20 cellular contexts compared by ENCODE assay signal in genomic region chr4:149404143-149404542, GRCh38.
A peak's percentile ranks its signal among the peaks of the same experiment; 100 is the strongest.
DNase-seq lines count a peak whose midpoint lies in the region; ATAC-seq, FAIRE-seq and TF ChIP-seq lines count a peak whose summit lies in the region.
"Had no signal": no experiment of that assay in that cellular context is flagged by ENCODE, and none has a peak within 500 bp of the region (broad histone marks: within the 10 kb centered on the region; RNA-seq: fewer than 3 reads in every experiment).

No MANE protein-coding gene starts in this region.

- no peak overlapping the region for H3K27ac Mint-ChIP-seq in CD4-positive, alpha-beta memory T cell
- H3K27ac Mint-ChIP-seq: CD8-positive, alpha-beta T cell; GM23338; H9 had no signal

- no peaks in the 10 kb centered on the region for H3K9me3 ChIP-seq in liver (ENCODE audit: control insufficient read depth in 4 of 4, low read length in 3 of 4)
- H3K9me3 ChIP-seq in HepG2 (ENCODE audit: low read length): peaks cover 37% of the 10 kb centered on the region
- no peaks in the 10 kb centered on the region for H3K9me3 ChIP-seq in CD4-positive, alpha-beta memory T cell (ENCODE audit: control insufficient read depth in 1 of 2, low read length in 2 of 2)

- POLR2A ChIA-PET in HepG2 (lab: Yijun Ruan, JAX): no interaction called here
- POLR2A ChIA-PET in CD4-positive, alpha-beta memory T cell (lab: Charles Lee; ENCODE audit: partially characterized antibody): no interaction called here

- H3K27me3 ChIP-seq in liver (ENCODE audit: control insufficient read depth in 4 of 4, insufficient read depth in 4 of 4, low read length in 3 of 4): no peaks in the 10 kb centered on the region
- H3K27me3 ChIP-seq in HepG2 (ENCODE audit: control insufficient read depth in 1 of 2, insufficient read depth in 2 of 2, low read length in 2 of 2): no peaks in the 10 kb centered on the region
- H3K27me3 ChIP-seq in CD4-positive, alpha-beta memory T cell (ENCODE audit: insufficient read depth, low read length): no peaks in the 10 kb centered on the region

- peaks cover 0 to 5% (median 2%) of the 10 kb centered on the region in 8 donors for H3K9me3 Mint-ChIP-seq in CD4-positive, alpha-beta memory T cell
- H3K9me3 Mint-ChIP-seq: GM23338, H9 had no signal

- H3K4me3 Mint-ChIP-seq in CD4-positive, alpha-beta memory T cell: no peak overlapping the region
- H3K4me3 Mint-ChIP-seq: CD8-positive, alpha-beta T cell; GM23338; H9 had no signal

- H3K27me3 Mint-ChIP-seq in CD4-positive, alpha-beta memory T cell: no peaks in the 10 kb centered on the region

- CTCF ChIA-PET in HepG2 (lab: Yijun Ruan, JAX; ENCODE audit: low intra/inter-chr PET ratio, low total read pairs): no interaction called here
- CTCF ChIA-PET in CD4-positive, alpha-beta memory T cell (lab: Charles Lee; ENCODE audit: partially characterized antibody): no interaction called here

- WGBS in liver: 30% methylated on average over 3 of the region's 3 CpGs
- WGBS in HepG2 (ENCODE audit: low lambda C conversion rate): 8% methylated on average over 3 of the region's 3 CpGs

- H2AFZ ChIP-seq in HepG2 (ENCODE audit: low read length): no peak overlapping the region
- H2AFZ ChIP-seq: GM23338 had no signal

- H3K4me3 ChIP-seq in liver (ENCODE audit: low read depth in 1 of 3, low read length in 3 of 3) (peak overlapping the region in 1 of 3 donors; percentile 23), HepG2 (replicated peaks in 1 of 3; ENCODE audit: insufficient read depth in 1 of 3, low read depth in 2 of 3, low read length in 3 of 3) (no peak overlapping the region)
- no peak overlapping the region for H3K4me3 ChIP-seq in CD4-positive, alpha-beta memory T cell (ENCODE audit: low read length in 2 of 2)
- H3K4me3 ChIP-seq: GM12878, GM23338 had no signal

- peaks cover 0 to 18% (median 12%) of the 10 kb centered on the region in 4 donors for H3K4me1 ChIP-seq in liver (ENCODE audit: control insufficient read depth in 4 of 4, insufficient read depth in 4 of 4, low read length in 3 of 4)
- no peaks in the 10 kb centered on the region for H3K4me1 ChIP-seq in HepG2 (ENCODE audit: insufficient read depth, low read length)
- H3K4me1 ChIP-seq in CD4-positive, alpha-beta memory T cell (ENCODE audit: insufficient read depth, low read length): no peaks in the 10 kb centered on the region

- FAIRE-seq in HepG2 (lab: Jason Lieb, UNC): no peak
- FAIRE-seq: A204.1, D721Med, GM12878, GM19239 had no signal

- no peak overlapping the region for H3K27ac ChIP-seq in liver (ENCODE audit: low read depth in 1 of 2, low read length in 2 of 2)
- H3K27ac ChIP-seq in HepG2 (ENCODE audit: extremely low read length, insufficient read depth, low read length): no peak overlapping the region
- H3K27ac ChIP-seq in CD4-positive, alpha-beta memory T cell (ENCODE audit: low read depth, low read length): no peak overlapping the region
- H3K27ac ChIP-seq: 22Rv1 had no signal

- BruUV-seq in HepG2 (replicated peaks; lab: Mats Ljungman, UMichigan): no TSS peak

- in situ Hi-C loops in HepG2 (cut with HindIII; ENCODE audit: extremely low pct_ligation_motif_present, low pct_unique_long_range_greater_than_20kb): no loop called here

- no peak for DNase-seq in HepG2 (ENCODE audit: low spot score)
- DNase-seq in left kidney (ENCODE audit: low read depth, low spot score): peak; percentile 1
- peak; percentile 43 for DNase-seq in renal cortical epithelial cell (ENCODE audit: low read depth)
- DNase-seq in CD4-positive, alpha-beta memory T cell: no peak
- DNase-seq: C1 segment of cervical spinal cord; CD8-positive, alpha-beta T cell; DMS 273 treated with DMSO at 0.1 percent for 48 hours; DMS79; EL; GDM1; H9 had no signal

- peak in 1 of 2 donors; percentile 27 for TF ChIP-seq RAD21 in liver (IDR thresholded peaks at IDR 0.05)
- no peak for TF ChIP-seq RAD21 in HepG2 (CRISPR knock-in tag; IDR thresholded peaks at IDR 0.05)

- H3K36me3 Mint-ChIP-seq in CD4-positive, alpha-beta memory T cell: no peaks in the 10 kb centered on the region
- H3K36me3 Mint-ChIP-seq: CD8-positive, alpha-beta T cell had no signal

- no peaks in the 10 kb centered on the region for H3K79me2 ChIP-seq in HepG2 (ENCODE audit: insufficient read depth, low read length)

- no peaks in the 10 kb centered on the region for H4K20me1 ChIP-seq in HepG2 (ENCODE audit: insufficient read depth, low read length)

- intact Hi-C loops in HepG2 (cut with micrococcal nuclease; ENCODE audit: unreplicated experiment): no loop called here
- intact Hi-C loops in CD4-positive, alpha-beta memory T cell (cut with micrococcal nuclease): no loop called here

- no peak overlapping the region for H3K4me2 ChIP-seq in HepG2 (ENCODE audit: low read depth, low read length)
- H3K4me2 ChIP-seq: GM23338 had no signal

- ATAC-seq in HepG2 (no peak), GM19452 (IDR thresholded peaks at IDR 0.05; ENCODE audit: unreplicated experiment) (no peak)
- ATAC-seq: CD8-positive, alpha-beta T cell; GM12878; GM23338; HCT116 had no signal

- H3K4me1 Mint-ChIP-seq in CD4-positive, alpha-beta memory T cell: no peaks in the 10 kb centered on the region
- H3K4me1 Mint-ChIP-seq: GM23338, H9 had no signal

- H3K36me3 ChIP-seq in liver (ENCODE audit: control insufficient read depth in 4 of 4, insufficient read depth in 3 of 4, low read depth in 1 of 4, low read length in 3 of 4): no peaks in the 10 kb centered on the region
- no peaks in the 10 kb centered on the region for H3K36me3 ChIP-seq in HepG2 (replicated peaks in 1 of 2; ENCODE audit: control insufficient read depth in 1 of 2, insufficient read depth in 2 of 2, low read length in 2 of 2)
- H3K36me3 ChIP-seq in CD4-positive, alpha-beta memory T cell (ENCODE audit: insufficient read depth, low read length): no peaks in the 10 kb centered on the region

- no peak for TF ChIP-seq EP300 in HepG2 (IDR thresholded peaks at IDR 0.05; ENCODE audit: low read depth in 2 of 2, low read length in 2 of 2)
- TF ChIP-seq EP300 in HepG2 (CRISPR knock-in tag; IDR thresholded peaks at IDR 0.05; ENCODE audit: borderline replicate concordance): no peak

- peak overlapping the region in 1 of 2 donors; percentile 14 for H3K9ac ChIP-seq in liver (ENCODE audit: low read depth in 1 of 2, low read length in 2 of 2)
- H3K9ac ChIP-seq in HepG2 (ENCODE audit: insufficient read depth, low read depth, low read length): no peak overlapping the region

- TF ChIP-seq POLR2A in HepG2 (IDR thresholded peaks at IDR 0.05; ENCODE audit: insufficient read depth in 1 of 2, low read depth in 2 of 2, low read length in 2 of 2): no peak

- TF ChIP-seq CTCF in liver (IDR thresholded peaks at IDR 0.05; ENCODE audit: low read depth, low read length, missing input control) (no peak), HepG2 (CRISPR knock-in tag; IDR thresholded peaks at IDR 0.05) (no peak)

TF ChIP-seq in liver, 16 proteins besides CTCF, POLR2A, EP300 and RAD21 (continues in another document):
- TF ChIP-seq HNF4G (IDR thresholded peaks at IDR 0.05) (no peak), SP1 (IDR thresholded peaks at IDR 0.05) (peak; percentile 75), FOXA1 (IDR thresholded peaks at IDR 0.05) (no peak), NR2F2 (IDR thresholded peaks at IDR 0.05) (peak; percentile 91), GABPA (IDR thresholded peaks at IDR 0.05 in 1 of 2, conservative IDR thresholded peaks at IDR 0.05 in 1 of 2) (no peak), JUND (IDR thresholded peaks at IDR 0.05) (peak; percentile 41 to 46), FOXA2 (IDR thresholded peaks at IDR 0.05) (peak; percentile 22), ZBTB33 (IDR thresholded peaks at IDR 0.05) (no peak), EGR1 (IDR thresholded peaks at IDR 0.05; ENCODE audit: low read depth in 2 of 2) (no peak)

TF ChIP-seq in HepG2, 621 proteins besides CTCF, POLR2A, EP300 and RAD21:
- no peak for TF ChIP-seq NR2F1 (CRISPR knock-in tag; IDR thresholded peaks at IDR 0.05)
- TF ChIP-seq TOPORS (CRISPR knock-in tag; IDR thresholded peaks at IDR 0.05): no peak
- TF ChIP-seq ZNF546 (CRISPR knock-in tag; conservative IDR thresholded peaks at IDR 0.05): no peak
- no peak for TF ChIP-seq GLI4 (CRISPR knock-in tag; IDR thresholded peaks at IDR 0.05; ENCODE audit: borderline replicate concordance)
- TF ChIP-seq KLF15 (CRISPR knock-in tag; IDR thresholded peaks at IDR 0.05; ENCODE audit: borderline replicate concordance): no peak
- TF ChIP-seq JUN (CRISPR knock-in tag; IDR thresholded peaks at IDR 0.05): no peak
- no peak for TF ChIP-seq RFXANK (CRISPR knock-in tag; IDR thresholded peaks at IDR 0.05)
- no peak for TF ChIP-seq ZFP1 (CRISPR knock-in tag; IDR thresholded peaks at IDR 0.05)
- TF ChIP-seq ZNF660 (CRISPR knock-in tag; IDR thresholded peaks at IDR 0.05; ENCODE audit: borderline replicate concordance, low read depth): no peak
- TF ChIP-seq ZNF83 (CRISPR knock-in tag; IDR thresholded peaks at IDR 0.05; ENCODE audit: borderline replicate concordance): no peak
TF ChIP-seq in HepG2: peak in this region for 0.

Comparison
In these comparisons a context has a peak if more than half of its experiments do, and no peak if none do; other contexts are left out.
1. DNase-seq: peak in left kidney (single experiment) and renal cortical epithelial cell (single experiment); none in HepG2 (single experiment) and CD4-positive, alpha-beta memory T cell (0 of 5).